Comparison of ENCODE assay signal across 21 cellular contexts in genomic region chr6:135235716-135236115, GRCh38. TPM values are rescaled to one million over a fixed set of nuclear protein-coding genes. Genes with fewer than 3 reads are reported as not detected.
"Had no signal": no experiment of that assay in that cellular context is flagged by ENCODE, and none has a peak within 500 bp of the region (broad histone marks: within the 10 kb centered on the region; RNA-seq: fewer than 3 reads in every experiment).

No MANE protein-coding gene starts in this region.

- H3K27me3 Mint-ChIP-seq: stimulated activated memory B cell treated with anti-CD40 and anti-IgM and Interleukin-4, amounts not matched to agents 10 μg/mL and 1 μg/mL and 100 μg/mL, for 72 hours had no signal

- H3K36me3 ChIP-seq: esophagus muscularis mucosa, gastrocnemius medialis, heart right ventricle, spleen, tibial artery, upper lobe of right lung, vagina had no signal

- DNase-seq: effector memory CD8-positive, alpha-beta T cell; gastrocnemius medialis; heart right ventricle; hypothalamus; kidney glomerular epithelial cell; naive thymus-derived CD4-positive, alpha-beta T cell; nephron progenitor cell; posterior cingulate gyrus; spleen; stimulated activated CD4-positive, alpha-beta T cell treated with anti-CD3 and anti-CD28 coated beads, Interleukin-15, amount 100 ng/mL, for 24 hours; stimulated activated CD4-positive, alpha-beta T cell treated with anti-CD3 and anti-CD28 coated beads, Interleukin-1b, Interleukin-23, amount 100 ng/mL, for 48 hours; stimulated activated CD4-positive, alpha-beta T cell treated with anti-CD3 and anti-CD28 coated beads, Interleukin-4, amount 100 ng/mL, for 24 hours; tibial artery; upper lobe of right lung had no signal

- ATAC-seq: effector memory CD8-positive, alpha-beta T cell; gastrocnemius medialis; heart right ventricle; naive thymus-derived CD4-positive, alpha-beta T cell; sciatic nerve; stimulated activated memory B cell treated with anti-CD40 and anti-IgM and Interleukin-4, amounts not matched to agents 10 μg/mL and 1 μg/mL and 100 μg/mL, for 72 hours; upper lobe of right lung had no signal

- H3K4me1 ChIP-seq: gastrocnemius medialis, spleen, tibial artery, upper lobe of right lung, vagina had no signal

- H3K4me3 Mint-ChIP-seq: effector memory CD8-positive, alpha-beta T cell; naive thymus-derived CD4-positive, alpha-beta T cell; nephron progenitor cell; stimulated activated memory B cell treated with anti-CD40 and anti-IgM and Interleukin-4, amounts not matched to agents 10 μg/mL and 1 μg/mL and 100 μg/mL, for 72 hours; stimulated activated naive CD8-positive, alpha-beta T cell treated with anti-CD3 and anti-CD28 coated beads, Interleukin-15, Interleukin-2, amounts not matched to agents 100 ng/mL and 50 ng/mL, for 24 hours had no signal

- H3K27ac ChIP-seq: epithelial cell of prostate, esophagus muscularis mucosa, gastrocnemius medialis, heart right ventricle, spleen, tibial artery, upper lobe of right lung, vagina had no signal

- H3K9me3 Mint-ChIP-seq: effector memory CD8-positive, alpha-beta T cell; nephron progenitor cell; stimulated activated memory B cell treated with anti-CD40 and anti-IgM and Interleukin-4, amounts not matched to agents 10 μg/mL and 1 μg/mL and 100 μg/mL, for 72 hours; stimulated activated naive CD8-positive, alpha-beta T cell treated with anti-CD3 and anti-CD28 coated beads, Interleukin-15, Interleukin-2, amounts not matched to agents 100 ng/mL and 50 ng/mL, for 24 hours had no signal

- H3K4me1 Mint-ChIP-seq: nephron progenitor cell; stimulated activated memory B cell treated with anti-CD40 and anti-IgM and Interleukin-4, amounts not matched to agents 10 μg/mL and 1 μg/mL and 100 μg/mL, for 72 hours had no signal

- H3K27me3 ChIP-seq: esophagus muscularis mucosa, gastrocnemius medialis, spleen, tibial artery, upper lobe of right lung, vagina had no signal

- H3K36me3 Mint-ChIP-seq: naive thymus-derived CD4-positive, alpha-beta T cell; stimulated activated memory B cell treated with anti-CD40 and anti-IgM and Interleukin-4, amounts not matched to agents 10 μg/mL and 1 μg/mL and 100 μg/mL, for 72 hours had no signal

- H3K4me3 ChIP-seq: esophagus muscularis mucosa, gastrocnemius medialis, heart right ventricle, spleen, tibial artery, upper lobe of right lung, vagina had no signal

- H3K27ac Mint-ChIP-seq: effector memory CD8-positive, alpha-beta T cell; stimulated activated memory B cell treated with anti-CD40 and anti-IgM and Interleukin-4, amounts not matched to agents 10 μg/mL and 1 μg/mL and 100 μg/mL, for 72 hours; stimulated activated naive CD8-positive, alpha-beta T cell treated with anti-CD3 and anti-CD28 coated beads, Interleukin-15, Interleukin-2, amounts not matched to agents 100 ng/mL and 50 ng/mL, for 24 hours had no signal

- H3K9me3 ChIP-seq: esophagus muscularis mucosa, gastrocnemius medialis, heart right ventricle, spleen, tibial artery, upper lobe of right lung, vagina had no signal

RNA-seq across cellular contexts. Expression of gene MYB, which starts 54.6 kb away (rescaled TPM):
- total RNA-seq: lung microvascular endothelial cell had no signal
